ENCODE assay signal across 14 cellular contexts in the genomic region with DNA sequence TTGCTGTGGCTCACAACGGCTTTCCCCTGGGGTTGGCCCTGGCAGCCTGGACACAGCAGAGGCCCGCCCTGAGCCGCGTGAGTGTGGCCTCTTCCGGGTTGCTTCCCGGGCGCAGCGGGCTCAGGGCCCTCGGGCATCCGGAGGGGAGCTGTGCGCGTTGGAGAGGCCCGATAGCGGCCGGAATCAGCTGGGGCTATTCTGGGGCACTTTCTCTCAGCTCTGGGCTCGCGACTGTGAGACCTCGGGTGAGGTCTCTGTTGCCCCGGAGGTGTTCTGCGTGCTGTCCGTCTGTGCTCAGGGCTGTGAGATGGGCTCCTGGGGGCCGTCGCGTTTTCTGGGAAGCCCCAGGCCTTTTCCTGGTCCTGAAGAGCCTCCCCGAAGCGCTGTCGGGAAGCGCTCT. TPM values are rescaled to one million over a fixed set of nuclear protein-coding genes. Genes with fewer than 3 reads are reported as not detected.
"Had no signal": no experiment of that assay in that cellular context is flagged by ENCODE, and none has a peak within 500 bp of the region (broad histone marks: within the 10 kb centered on the region; RNA-seq: fewer than 3 reads in every experiment).

No MANE protein-coding gene starts in this region.

RNA-seq across cellular contexts. Expression of gene ELOA2, which starts 0.8 kb away (rescaled TPM):
- total RNA-seq: stomach, subcutaneous adipose tissue, suprapubic skin, temporal lobe, thoracic aorta, thyroid gland, tibial nerve, transverse colon, upper lobe of left lung, upper lobe of right lung, ureter, urinary bladder, uterus, vagina had no signal
